In genomic region chr14:52914295-52914694, GRCh38 we compare ENCODE assay signal across 26 cellular contexts.
"Had no signal": no experiment of that assay in that cellular context is flagged by ENCODE, and none has a peak within 500 bp of the region (broad histone marks: within the 10 kb centered on the region; RNA-seq: fewer than 3 reads in every experiment).

No MANE protein-coding gene starts in this region.

- H3K9me3 Mint-ChIP-seq: dendritic cell treated with granulocyte-macrophage colony-stimulating factor and Interleukin-4, amounts not matched to agents 40 ng/mL and 50 ng/mL, for 4 days; naive B cell; natural killer cell treated with Interleukin-12 subunit alpha and Interleukin-12 subunit beta and Interleukin-15 and Interleukin-18, amount 100 ng/mL, for 72 hours; neural crest cell; stimulated activated naive B cell treated with anti-CD40 and anti-IgM and Interleukin-4, amounts not matched to agents 10 μg/mL and 1 μg/mL and 100 μg/mL, for 72 hours; stimulated activated naive CD8-positive, alpha-beta T cell treated with anti-CD3 and anti-CD28 coated beads, Interleukin-15, Interleukin-2, amounts not matched to agents 100 ng/mL and 50 ng/mL, for 24 hours; type B pancreatic cell had no signal

- H3K4me3 Mint-ChIP-seq: dendritic cell treated with granulocyte-macrophage colony-stimulating factor and Interleukin-4, amounts not matched to agents 40 ng/mL and 50 ng/mL, for 4 days; memory B cell; naive B cell; natural killer cell treated with Interleukin-12 subunit alpha and Interleukin-12 subunit beta and Interleukin-15 and Interleukin-18, amount 100 ng/mL, for 72 hours; neural crest cell; stimulated activated naive B cell treated with anti-CD40 and anti-IgM and Interleukin-4, amounts not matched to agents 10 μg/mL and 1 μg/mL and 100 μg/mL, for 72 hours; stimulated activated naive CD8-positive, alpha-beta T cell treated with anti-CD3 and anti-CD28 coated beads, Interleukin-15, Interleukin-2, amounts not matched to agents 100 ng/mL and 50 ng/mL, for 24 hours; type B pancreatic cell had no signal

- ATAC-seq: foreskin keratinocyte; gastroesophageal sphincter; heart left ventricle; left lobe of liver; mucosa of descending colon; natural killer cell treated with Interleukin-12 subunit alpha and Interleukin-12 subunit beta and Interleukin-15 and Interleukin-18, amount 100 ng/mL, for 72 hours; right cardiac atrium; stimulated activated naive B cell treated with anti-CD40 and anti-IgM and Interleukin-4, amounts not matched to agents 10 μg/mL and 1 μg/mL and 100 μg/mL, for 72 hours had no signal

- H3K27ac ChIP-seq: colonic mucosa, foreskin keratinocyte, heart left ventricle, hepatocyte, prostate gland, suprapubic skin, thyroid gland had no signal

- H3K4me1 ChIP-seq: colonic mucosa had no signal

- H2AFZ ChIP-seq: hepatocyte had no signal

- H3K27me3 ChIP-seq: colonic mucosa, esophagus muscularis mucosa, foreskin keratinocyte, gastroesophageal sphincter, heart left ventricle, hepatocyte, suprapubic skin, thyroid gland had no signal

- H3K9me3 ChIP-seq: colonic mucosa, esophagus muscularis mucosa, gastroesophageal sphincter, heart left ventricle, mucosa of descending colon, prostate gland, suprapubic skin, thyroid gland had no signal

- H3K4me1 Mint-ChIP-seq: neural crest cell had no signal

- H3K27ac Mint-ChIP-seq: dendritic cell treated with granulocyte-macrophage colony-stimulating factor and Interleukin-4, amounts not matched to agents 40 ng/mL and 50 ng/mL, for 4 days; memory B cell; naive B cell; natural killer cell treated with Interleukin-12 subunit alpha and Interleukin-12 subunit beta and Interleukin-15 and Interleukin-18, amount 100 ng/mL, for 72 hours; stimulated activated naive B cell treated with anti-CD40 and anti-IgM and Interleukin-4, amounts not matched to agents 10 μg/mL and 1 μg/mL and 100 μg/mL, for 72 hours; stimulated activated naive CD8-positive, alpha-beta T cell treated with anti-CD3 and anti-CD28 coated beads, Interleukin-15, Interleukin-2, amounts not matched to agents 100 ng/mL and 50 ng/mL, for 24 hours; type B pancreatic cell had no signal

- DNase-seq: colonic mucosa; effector CD8-positive, alpha-beta T cell; foreskin keratinocyte; heart left ventricle; kidney; mucosa of descending colon; naive B cell; right cardiac atrium; small intestine; stimulated activated CD4-positive, alpha-beta T cell treated with anti-CD3 and anti-CD28 coated beads, Interleukin-15, amount 100 ng/mL, for 24 hours; stimulated activated CD4-positive, alpha-beta T cell treated with anti-CD3 and anti-CD28 coated beads, Interleukin-2, amount 100 ng/mL, for 48 hours; stimulated activated naive B cell treated with anti-CD40 and anti-IgM and Interleukin-4, amounts not matched to agents 10 μg/mL and 1 μg/mL and 100 μg/mL, for 72 hours; thyroid gland had no signal

- H3K4me3 ChIP-seq: colonic mucosa, esophagus muscularis mucosa, gastroesophageal sphincter, heart left ventricle, hepatocyte, lung, mucosa of descending colon, prostate gland, suprapubic skin, thyroid gland had no signal

- H3K4me2 ChIP-seq: hepatocyte had no signal

- H3K36me3 ChIP-seq: colonic mucosa, prostate gland, suprapubic skin, thyroid gland had no signal

- H3K36me3 Mint-ChIP-seq: memory B cell; naive B cell; natural killer cell treated with Interleukin-12 subunit alpha and Interleukin-12 subunit beta and Interleukin-15 and Interleukin-18, amount 100 ng/mL, for 72 hours; stimulated activated naive B cell treated with anti-CD40 and anti-IgM and Interleukin-4, amounts not matched to agents 10 μg/mL and 1 μg/mL and 100 μg/mL, for 72 hours had no signal

- H3K27me3 Mint-ChIP-seq: dendritic cell treated with granulocyte-macrophage colony-stimulating factor and Interleukin-4, amounts not matched to agents 40 ng/mL and 50 ng/mL, for 4 days; memory B cell; naive B cell; natural killer cell treated with Interleukin-12 subunit alpha and Interleukin-12 subunit beta and Interleukin-15 and Interleukin-18, amount 100 ng/mL, for 72 hours; stimulated activated naive B cell treated with anti-CD40 and anti-IgM and Interleukin-4, amounts not matched to agents 10 μg/mL and 1 μg/mL and 100 μg/mL, for 72 hours; stimulated activated naive CD8-positive, alpha-beta T cell treated with anti-CD3 and anti-CD28 coated beads, Interleukin-15, Interleukin-2, amounts not matched to agents 100 ng/mL and 50 ng/mL, for 24 hours; type B pancreatic cell had no signal
